In the genomic region with DNA sequence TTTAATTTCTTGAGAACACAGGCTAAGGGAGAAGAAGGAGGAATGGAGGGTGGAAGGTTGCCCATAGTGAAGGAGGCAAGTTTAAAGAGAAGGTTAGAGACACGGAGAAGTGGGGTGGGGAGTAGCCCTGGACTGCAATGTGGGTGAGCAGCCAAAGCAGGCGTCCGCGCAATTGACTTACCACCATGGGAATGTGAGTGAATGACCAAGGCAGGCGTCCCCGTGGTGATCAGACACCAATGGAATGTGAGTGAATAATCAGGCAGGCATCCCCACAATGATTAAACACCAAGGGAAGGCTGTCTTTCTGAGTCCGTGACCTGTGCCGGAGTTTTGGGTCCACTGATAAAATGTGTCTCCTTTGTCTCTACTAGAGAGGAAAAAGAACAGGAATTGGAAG, we compare ENCODE assay signal across 7 cellular contexts.
DNase-seq lines count a peak whose midpoint lies in the region; ATAC-seq, FAIRE-seq and TF ChIP-seq lines count a peak whose summit lies in the region.
"Not testable (repeated sequence)": the region's sequence is repeated elsewhere in the genome, so short reads cannot be mapped to it uniquely, and the experiment has no call there.

No MANE protein-coding gene starts in this region.

- not testable (repeated sequence) for H2BK15ac ChIP-seq in mesendoderm (replicated peaks; ENCODE audit: low read depth)

- TF ChIP-seq CTCF in PC-3 (conservative IDR thresholded peaks at IDR 0.05; ENCODE audit: low read depth, low read length); bronchial epithelial cell (IDR thresholded peaks at IDR 0.05; ENCODE audit: insufficient read depth, low read length, severe bottlenecking); foreskin keratinocyte (conservative IDR thresholded peaks at IDR 0.05): not testable (repeated sequence)

- H3K9me3 ChIP-seq in PC-3 (ENCODE audit: low read length): not testable (repeated sequence)

- not testable (repeated sequence) for BruUV-seq in PC-3 (replicated peaks; lab: Mats Ljungman, UMichigan)

- POLR2A ChIA-PET in PC-3 (lab: Charles Lee; ENCODE audit: unreplicated experiment): not testable (repeated sequence)

- H3K4me1 ChIP-seq in PC-3 (ENCODE audit: insufficient read depth, low read length); foreskin keratinocyte; mesendoderm (ENCODE audit: control insufficient read depth, low read depth, low read length): not testable (repeated sequence)

- not testable (repeated sequence) for H2AK5ac ChIP-seq in mesendoderm (ENCODE audit: low read length)

- intact Hi-C loops in PC-3 (cut with micrococcal nuclease): not testable (repeated sequence)

- not testable (repeated sequence) for H3K18ac ChIP-seq in mesendoderm (ENCODE audit: low read length)

- WGBS in mesendoderm (ENCODE audit: extremely low coverage, insufficient coverage, low lambda C conversion rate): no CpG with 5 or more reads among the region's 8 CpGs

- not testable (repeated sequence) for H3K27me3 ChIP-seq in PC-3 (ENCODE audit: low read length); bronchial epithelial cell (ENCODE audit: control insufficient read depth, insufficient read depth, low read length); foreskin keratinocyte; mesendoderm (ENCODE audit: insufficient read depth, low read length, poor library complexity)

- CTCF ChIA-PET in PC-3 (lab: Charles Lee): not testable (repeated sequence)

- not testable (repeated sequence) for H2BK120ac ChIP-seq in mesendoderm (ENCODE audit: low read depth, low read length)

- H3K36me3 ChIP-seq in PC-3 (ENCODE audit: low read depth, low read length); bronchial epithelial cell (ENCODE audit: control insufficient read depth, insufficient read depth, low read length); mesendoderm (ENCODE audit: control insufficient read depth, insufficient read depth, low read length): not testable (repeated sequence)

- H3K79me1 ChIP-seq in mesendoderm (ENCODE audit: low read length): not testable (repeated sequence)

- H3F3A ChIP-seq in PC-3 (ENCODE audit: low read length, unreplicated experiment): not testable (repeated sequence)

- not testable (repeated sequence) for ATAC-seq in PC-3, foreskin keratinocyte

- not testable (repeated sequence) for FAIRE-seq in bronchial epithelial cell (lab: Jason Lieb, UNC)

- not testable (repeated sequence) for H3K9ac ChIP-seq in PC-3 (ENCODE audit: low read length); mesendoderm (ENCODE audit: low read length)

- peak; percentile 46 for DNase-seq in EL
- peak; percentile 92 for DNase-seq in HS-27A (ENCODE audit: low read depth)
- DNase-seq in PC-3: peak; percentile 71
- DNase-seq in T1000 (lab: John Stamatoyannopoulos, UW): peak; percentile 43
- DNase-seq in bronchial epithelial cell (ENCODE audit: low read depth): peak; percentile 56
- DNase-seq in foreskin keratinocyte: peak; percentile 59 to 81
- peak; percentile 43 for DNase-seq in mesendoderm

- H2BK5ac ChIP-seq in mesendoderm (ENCODE audit: low read length): not testable (repeated sequence)

- not testable (repeated sequence) for H4K20me1 ChIP-seq in PC-3 (ENCODE audit: low read length)

- H3K23ac ChIP-seq in mesendoderm (ENCODE audit: low read length): not testable (repeated sequence)

- H3K4ac ChIP-seq in mesendoderm (ENCODE audit: low read depth, low read length): not testable (repeated sequence)

- H3K9me2 ChIP-seq in PC-3 (replicated peaks; ENCODE audit: low read length): not testable (repeated sequence)

- not testable (repeated sequence) for H3K56ac ChIP-seq in mesendoderm (ENCODE audit: low read length)

- H2AFZ ChIP-seq in PC-3 (ENCODE audit: low read length): not testable (repeated sequence)

- not testable (repeated sequence) for H3K79me2 ChIP-seq in PC-3 (ENCODE audit: low read length); mesendoderm (ENCODE audit: control insufficient read depth, insufficient read depth, low read length)

- H4K5ac ChIP-seq in mesendoderm (ENCODE audit: low read length): not testable (repeated sequence)

- not testable (repeated sequence) for H3K27ac ChIP-seq in PC-3 (ENCODE audit: low read length); foreskin keratinocyte; mesendoderm (ENCODE audit: low read depth, low read length)

- not testable (repeated sequence) for H4K8ac ChIP-seq in mesendoderm (ENCODE audit: low read depth, low read length)

- not testable (repeated sequence) for H3K4me3 ChIP-seq in PC-3 (ENCODE audit: low read length); bronchial epithelial cell (ENCODE audit: low read depth, low read length); mesendoderm (ENCODE audit: low read length)

- H3K4me2 ChIP-seq in PC-3 (ENCODE audit: low read length); mesendoderm (ENCODE audit: low read length): not testable (repeated sequence)
